Comparison of ENCODE assay signal across 8 cellular contexts in the genomic region with DNA sequence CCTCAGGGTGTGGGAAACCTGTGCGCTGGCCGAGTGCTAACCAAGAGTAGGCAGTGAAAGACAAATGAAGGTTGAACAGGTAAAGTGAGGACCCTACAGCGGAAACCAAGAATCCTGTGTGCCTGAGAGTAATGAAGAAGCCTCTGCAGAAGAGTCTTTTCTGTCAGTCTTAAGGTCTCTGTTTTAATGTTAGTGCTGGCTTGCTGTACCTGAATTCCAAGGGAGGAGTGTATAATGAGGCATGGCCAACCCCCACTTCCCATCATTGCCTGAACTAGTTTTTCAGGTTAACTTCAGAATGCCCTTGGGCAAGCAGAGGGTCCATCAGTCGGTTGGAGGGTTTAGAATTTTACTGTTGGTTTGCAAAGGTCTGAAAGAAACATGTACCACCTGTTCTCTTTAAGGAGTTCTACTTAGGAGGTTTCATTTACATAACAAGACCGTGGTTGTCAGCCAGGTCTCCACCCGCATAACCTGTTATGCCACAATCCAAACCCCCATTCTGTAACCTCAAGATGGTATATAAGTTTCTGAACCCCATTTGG. TPM values are rescaled to one million over a fixed set of nuclear protein-coding genes. Genes with fewer than 3 reads are reported as not detected.
A peak's percentile ranks its signal among the peaks of the same experiment; 100 is the strongest.
DNase-seq lines count a peak whose midpoint lies in the region; ATAC-seq and TF ChIP-seq lines count a peak whose summit lies in the region.

No MANE protein-coding gene starts in this region.

- H3K27ac Mint-ChIP-seq in H9 (peak overlapping the region; percentile 98 to 99 (median 99)), endothelial cell (ENCODE audit: unreplicated experiment) (peak overlapping the region; percentile 95), neural progenitor cell (peak overlapping the region; percentile 87)

- no peaks in the 10 kb centered on the region; the same call in 1 of the 2 replicates for H3K27me3 Mint-ChIP-seq in H9 (ENCODE audit: low read depth)
- H3K27me3 Mint-ChIP-seq in endothelial cell (ENCODE audit: unreplicated experiment), result peaks cover 2% of the 10 kb centered on the region
- H3K27me3 Mint-ChIP-seq in neural progenitor cell (ENCODE audit: insufficient read depth, low read depth), result peaks cover 11% of the 10 kb centered on the region

- no peak overlapping the region for H4K5ac ChIP-seq in H9 (ENCODE audit: insufficient read length, low read depth, low read length)

- H3K4me1 ChIP-seq in H9 (ENCODE audit: insufficient read depth, low read length) (peaks cover 5% of the 10 kb centered on the region; the same call in 1 of the 2 replicates), neural progenitor cell (peaks cover 3% of the 10 kb centered on the region)

- H3K4me2 ChIP-seq in H9 (ENCODE audit: insufficient read depth, insufficient read length, low read length) (peak overlapping the region; percentile 85), neural progenitor cell (peak overlapping the region; percentile 94)

- H3K36me3 ChIP-seq in neural progenitor cell, result peaks cover 7% of the 10 kb centered on the region

- DNase-seq in H9 (peak; percentile 56), NCI-H748 treated with DMSO at 0.1 percent for 48 hours (lab: John Stamatoyannopoulos, UW) (peak; percentile 56), endothelial cell (ENCODE audit: low spot score) (no peak), neural progenitor cell (ENCODE audit: low spot score) (no peak), SHP77 treated with DMSO at 0.1 percent for 48 hours (lab: John Stamatoyannopoulos, UW) (no peak), medulla oblongata (ENCODE audit: extremely low spot score) (no peak)
- no peak for DNase-seq in central memory CD4-positive, alpha-beta T cell

- H3K36me3 Mint-ChIP-seq in H9 (ENCODE audit: insufficient read depth in 1 of 3, low read depth in 3 of 3), result peaks cover 20 to 42% (median 31%) of the 10 kb centered on the region in 3 experiments; a peak in 6 of 7 replicates
- peaks cover 24% of the 10 kb centered on the region for H3K36me3 Mint-ChIP-seq in endothelial cell (ENCODE audit: low read depth, unreplicated experiment)
- peaks cover 5% of the 10 kb centered on the region for H3K36me3 Mint-ChIP-seq in neural progenitor cell

- no peak overlapping the region for H2AK5ac ChIP-seq in H9 (ENCODE audit: insufficient read length, low read length)

- peaks cover 8% of the 10 kb centered on the region for H3K23me2 ChIP-seq in H9 (ENCODE audit: insufficient read length, low read depth, low read length, poor library complexity, severe bottlenecking)

- peak overlapping the region; percentile 91 for H3K4me3 ChIP-seq in neural progenitor cell

- H2BK15ac ChIP-seq in H9 (ENCODE audit: low read depth, low read length), result no peak overlapping the region

- H3K79me2 ChIP-seq in H9 (ENCODE audit: insufficient read depth, low read length) (peaks cover 7% of the 10 kb centered on the region; the same call in 1 of the 2 replicates), neural progenitor cell (ENCODE audit: low read depth) (peaks cover 26% of the 10 kb centered on the region)

- H3T11ph ChIP-seq in H9 (ENCODE audit: low read length), result no peak overlapping the region

- H3K23ac ChIP-seq in H9 (ENCODE audit: insufficient read length, low read depth, low read length), result no peak overlapping the region

- H2AFZ ChIP-seq in H9 (ENCODE audit: low read length) (no peak overlapping the region), neural progenitor cell (replicated peaks) (peak overlapping the region; percentile 99)

- no peak overlapping the region for H2BK12ac ChIP-seq in H9 (ENCODE audit: insufficient read length, low read depth, low read length)

- peak; percentile 24 for ATAC-seq in GM18499 (IDR thresholded peaks at IDR 0.05; ENCODE audit: insufficient read depth, unreplicated experiment)

- no peaks in the 10 kb centered on the region for H3F3A ChIP-seq in neural progenitor cell (ENCODE audit: low read depth)

- H4K20me1 ChIP-seq in H9 (ENCODE audit: control insufficient read depth, insufficient read depth, insufficient read length) (peaks cover 4% of the 10 kb centered on the region), neural progenitor cell (ENCODE audit: low read depth) (peaks cover 3% of the 10 kb centered on the region)

- H3K79me1 ChIP-seq in H9 (ENCODE audit: insufficient read depth, low read depth, low read length, poor library complexity, severe bottlenecking), result peaks cover 3% of the 10 kb centered on the region

- H3K4me1 Mint-ChIP-seq in H9 (peaks cover 19 to 25% of the 10 kb centered on the region in 2 experiments), endothelial cell (ENCODE audit: unreplicated experiment) (peaks cover 21% of the 10 kb centered on the region), neural progenitor cell (peaks cover 19% of the 10 kb centered on the region)

- H2BK5ac ChIP-seq in H9 (ENCODE audit: insufficient read length, low read length), result peak overlapping the region; percentile 35

- no peak overlapping the region for H2BK120ac ChIP-seq in H9 (ENCODE audit: low read depth, low read length, poor library complexity, severe bottlenecking)

- H3K14ac ChIP-seq in H9 (ENCODE audit: insufficient read depth, low read length), result peak overlapping the region; percentile 79

- H2BK20ac ChIP-seq in H9 (ENCODE audit: low read depth, low read length, poor library complexity, severe bottlenecking), result no peak overlapping the region

- H3K9me3 Mint-ChIP-seq in H9 (peaks cover 8 to 9% of the 10 kb centered on the region in 2 experiments), endothelial cell (ENCODE audit: unreplicated experiment) (peaks cover 6% of the 10 kb centered on the region), neural progenitor cell (peaks cover 4% of the 10 kb centered on the region)

- peak overlapping the region; percentile 44 for H3K9ac ChIP-seq in H9 (ENCODE audit: extremely low read depth, insufficient read length, low read length)
- H3K9ac ChIP-seq in neural progenitor cell, result peak overlapping the region; percentile 61

- no peak for TF ChIP-seq CTCF in H9 (conservative IDR thresholded peaks at IDR 0.05)
- TF ChIP-seq CTCF in endothelial cell (IDR thresholded peaks at IDR 0.05; ENCODE audit: unreplicated experiment), result no peak
- TF ChIP-seq CTCF in neural progenitor cell (IDR thresholded peaks at IDR 0.05), result no peak

- H3K27me3 ChIP-seq in H9 (ENCODE audit: insufficient read depth, low read length) (no peaks in the 10 kb centered on the region), neural progenitor cell (no peaks in the 10 kb centered on the region)

- H3K4me3 Mint-ChIP-seq in H9, result peak overlapping the region; percentile 97 to 98
- peak overlapping the region; percentile 98 for H3K4me3 Mint-ChIP-seq in endothelial cell (ENCODE audit: unreplicated experiment)
- peak overlapping the region; percentile 99 for H3K4me3 Mint-ChIP-seq in neural progenitor cell

- WGBS in H9 (ENCODE audit: extremely low coverage, insufficient read length, low lambda C conversion rate), result no CpG with 5 or more reads among the region's 6 CpGs

- H3K27ac ChIP-seq in H9 (ENCODE audit: insufficient read length, low read depth, low read length) (peak overlapping the region; percentile 65), neural progenitor cell (no peak overlapping the region)

- H3K9me3 ChIP-seq in H9 (ENCODE audit: control insufficient read depth, low read depth, low read length) (no peaks in the 10 kb centered on the region), neural progenitor cell (ENCODE audit: low read depth) (no peaks in the 10 kb centered on the region)

- H4K8ac ChIP-seq in H9 (replicated peaks; ENCODE audit: insufficient read length, low read depth, low read length), result no peak overlapping the region

- H4K91ac ChIP-seq in H9 (ENCODE audit: insufficient read length, low read depth, low read length), result no peak overlapping the region

- H3K18ac ChIP-seq in H9 (ENCODE audit: insufficient read length, low read depth, low read length), result peak overlapping the region; percentile 27

- no peak overlapping the region for H3K56ac ChIP-seq in H9 (ENCODE audit: insufficient read length, low read depth, low read length)

- no peak overlapping the region for H3K4ac ChIP-seq in H9 (ENCODE audit: low read depth, low read length)

RNA-seq across cellular contexts. Expression of gene PDCD2, which starts 0.6 kb away (rescaled TPM):
- total RNA-seq in H9 (2021) (78.5 and 82.1 TPM in 2 replicates), endothelial cell (ENCODE audit: unreplicated experiment) (69.4 TPM), neural progenitor cell (ENCODE audit: low replicate concordance) (95.9 and 96.4 TPM in 2 replicates)

RNA-seq across cellular contexts. Expression of gene TBP, which starts 30.9 kb away (rescaled TPM):
- total RNA-seq in H9 (2021) (22.6 and 24.3 TPM in 2 replicates), endothelial cell (ENCODE audit: unreplicated experiment) (17.1 TPM), neural progenitor cell (ENCODE audit: low replicate concordance) (23.0 and 27.1 TPM in 2 replicates)

RNA-seq across cellular contexts. Expression of gene PSMB1, which starts 31.9 kb away (rescaled TPM):
- total RNA-seq in H9 (2021) (245 and 252 TPM in 2 replicates), endothelial cell (ENCODE audit: unreplicated experiment) (165 TPM), neural progenitor cell (ENCODE audit: low replicate concordance) (300 and 420 TPM in 2 replicates)

Comparison
In these comparisons a context has a peak if more than half of its experiments do, and no peak if none do; other contexts are left out.
1. DNase-seq: peak in H9 (single experiment) and NCI-H748 treated with DMSO at 0.1 percent for 48 hours (single experiment); none in endothelial cell (single experiment), neural progenitor cell (single experiment), SHP77 treated with DMSO at 0.1 percent for 48 hours (single experiment), medulla oblongata (single experiment) and central memory CD4-positive, alpha-beta T cell (single experiment).
2. Peak in every context shown above with its lines, with median percentiles within 50 percentile points of each other: H3K27ac Mint-ChIP-seq and H3K4me3 Mint-ChIP-seq.